14 cellular contexts compared by ENCODE assay signal in the genomic region with DNA sequence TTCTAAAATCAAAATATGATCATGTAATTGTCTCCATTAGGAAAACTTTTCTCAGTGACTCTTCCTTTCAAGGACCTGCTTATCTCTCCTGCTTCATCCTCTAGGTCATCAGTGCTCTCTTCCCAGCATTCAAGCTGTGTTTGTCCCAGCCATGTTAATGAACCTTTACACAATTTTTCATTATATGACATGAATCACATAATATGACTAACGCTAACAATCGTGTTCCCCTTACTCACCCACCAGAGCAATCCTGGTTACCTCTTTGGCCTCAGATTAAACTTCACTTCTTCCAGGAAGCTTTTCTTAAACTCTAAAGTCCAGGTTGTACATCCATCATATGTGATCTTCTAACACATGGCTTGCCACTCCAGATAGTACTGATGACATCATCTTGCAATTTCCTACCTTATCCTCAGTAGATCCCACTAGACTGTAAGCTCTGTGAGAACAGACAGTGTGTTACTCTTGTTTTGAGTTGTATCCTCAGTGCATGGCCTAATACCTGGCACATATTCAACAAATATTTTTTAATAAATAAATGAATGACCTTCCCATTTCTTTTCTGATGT.
"Had no signal": no experiment of that assay in that cellular context is flagged by ENCODE, and none has a peak within 500 bp of the region (broad histone marks: within the 10 kb centered on the region; RNA-seq: fewer than 3 reads in every experiment).

No MANE protein-coding gene starts in this region.

- FAIRE-seq: keratinocyte had no signal

- H3K4me3 ChIP-seq: coronary artery, dorsolateral prefrontal cortex, left lung, lower lobe of right lung, smooth muscle cell had no signal

- H3K36me3 ChIP-seq: left lung, lower lobe of right lung had no signal

- H3K27ac ChIP-seq: coronary artery, dorsolateral prefrontal cortex, left lung, lower lobe of right lung had no signal

- ATAC-seq: esophagus mucosa, left lung, lower lobe of right lung, natural killer cell, right cardiac atrium had no signal

- H3K4me1 ChIP-seq: left lung, lower lobe of right lung had no signal

- DNase-seq: dorsolateral prefrontal cortex; effector CD8-positive, alpha-beta T cell; immature natural killer cell; left lung; lower lobe of right lung; natural killer cell; right cardiac atrium; stimulated activated CD4-positive, alpha-beta T cell treated with anti-CD3 and anti-CD28 coated beads, Interleukin-2, amount 100 ng/mL, for 48 hours; stimulated activated naive CD4-positive, alpha-beta T cell treated with Interleukin-2 at 50 U/mL for 16 hours; trophoblast cell had no signal

- H3K27me3 ChIP-seq: dorsolateral prefrontal cortex, left lung had no signal

- H3K9me3 ChIP-seq: left lung, lower lobe of right lung had no signal
